ENCODE assay signal across 8 cellular contexts in the genomic region with DNA sequence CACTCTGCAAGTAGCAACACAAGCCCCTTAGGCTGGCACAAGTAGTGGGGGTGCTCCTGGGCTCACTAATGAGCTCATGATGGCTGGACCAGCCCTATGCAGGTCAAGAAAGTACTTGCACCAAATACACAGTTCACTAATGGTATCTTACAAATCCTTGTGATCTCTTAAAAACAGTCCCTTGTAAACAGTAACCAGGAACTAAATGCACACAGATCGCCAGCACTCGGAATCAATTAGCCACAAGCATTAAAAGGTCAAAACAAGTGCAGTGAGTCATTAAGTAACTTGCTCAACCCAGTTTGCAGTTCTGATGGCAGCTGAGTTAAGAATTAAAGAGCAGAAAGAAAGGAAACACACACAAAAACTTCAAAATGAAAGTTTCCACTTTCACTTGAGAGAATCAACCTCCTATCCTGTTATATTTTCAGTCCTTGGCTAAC. TPM values are rescaled to one million over a fixed set of nuclear protein-coding genes. Genes with fewer than 3 reads are reported as not detected.
DNase-seq lines count a peak whose midpoint lies in the region; ATAC-seq and TF ChIP-seq lines count a peak whose summit lies in the region.

No MANE protein-coding gene starts in this region.

- DNase-seq in CD4-positive, CD25-positive, alpha-beta regulatory T cell: peak in 2 of 3 donors; percentile 19 to 83
- DNase-seq in epithelial cell of prostate (ENCODE audit: low read depth, low spot score) (peak; percentile 64), renal cortical epithelial cell (ENCODE audit: low read depth) (peak; percentile 99), NCI-H1436 treated with DMSO at 0.1 percent for 48 hours (lab: John Stamatoyannopoulos, UW) (no peak), HAP-1 (ENCODE audit: low spot score in 2 of 2) (no peak)

- no peaks in the 10 kb centered on the region for H3K9me3 ChIP-seq in CD4-positive, CD25-positive, alpha-beta regulatory T cell (ENCODE audit: control insufficient read depth in 2 of 2, low read length in 2 of 2)
- no peaks in the 10 kb centered on the region for H3K9me3 ChIP-seq in HAP-1

- peak overlapping the region; percentile 70 to 88 (median 88) for H3K27ac Mint-ChIP-seq in CD4-positive, CD25-positive, alpha-beta regulatory T cell

- H3K36me3 Mint-ChIP-seq in CD4-positive, CD25-positive, alpha-beta regulatory T cell: peaks cover 67% of the 10 kb centered on the region

- peak overlapping the region; percentile 60 for H3K27ac ChIP-seq in CD4-positive, CD25-positive, alpha-beta regulatory T cell (ENCODE audit: insufficient read depth, low read length, poor library complexity, severe bottlenecking)
- H3K27ac ChIP-seq in VCaP (peak overlapping the region; percentile 34; the same call in 1 of the 2 replicates), epithelial cell of prostate (peak overlapping the region; percentile 4)

- peak overlapping the region; percentile 18 to 83 (median 68) for H3K4me3 Mint-ChIP-seq in CD4-positive, CD25-positive, alpha-beta regulatory T cell

- peaks cover 20% of the 10 kb centered on the region for H3K36me3 ChIP-seq in CD4-positive, CD25-positive, alpha-beta regulatory T cell (ENCODE audit: control insufficient read depth, insufficient read depth, low read length)
- H3K36me3 ChIP-seq in HAP-1 (replicated peaks): no peaks in the 10 kb centered on the region

- H3K9me3 Mint-ChIP-seq in CD4-positive, CD25-positive, alpha-beta regulatory T cell: no peaks in the 10 kb centered on the region

- H3K4me3 ChIP-seq in CD4-positive, CD25-positive, alpha-beta regulatory T cell (ENCODE audit: low read depth, low read length): peak overlapping the region; percentile 35
- no peak overlapping the region for H3K4me3 ChIP-seq in HAP-1

- in situ Hi-C loops in HAP-1 (cut with MboI; ENCODE audit: low sequenced_read_pairs): no loop called here

- peaks cover 52% of the 10 kb centered on the region for H3K4me1 ChIP-seq in CD4-positive, CD25-positive, alpha-beta regulatory T cell (ENCODE audit: control insufficient read depth, insufficient read depth, low read length, poor library complexity, severe bottlenecking)
- peaks cover 7% of the 10 kb centered on the region; the same call in 1 of the 2 replicates for H3K4me1 ChIP-seq in HAP-1

- no peak for TF ChIP-seq CTCF in VCaP (conservative IDR thresholded peaks at IDR 0.05)

- H3K4me1 Mint-ChIP-seq in CD4-positive, CD25-positive, alpha-beta regulatory T cell: peaks cover 29 to 92% (median 70%) of the 10 kb centered on the region in 4 donors

- peak; percentile 62 to 74 for ATAC-seq in CD4-positive, CD25-positive, alpha-beta regulatory T cell (ENCODE audit: low read depth in 2 of 2)
- ATAC-seq in GM19395 (IDR thresholded peaks at IDR 0.05; ENCODE audit: unreplicated experiment) (peak; percentile 84), HG03457 (IDR thresholded peaks at IDR 0.05; ENCODE audit: unreplicated experiment) (peak; percentile 68)

- no peaks in the 10 kb centered on the region for H3K27me3 ChIP-seq in CD4-positive, CD25-positive, alpha-beta regulatory T cell (ENCODE audit: control insufficient read depth, insufficient read depth, low read length)
- H3K27me3 ChIP-seq in HAP-1 (ENCODE audit: low read depth): no peaks in the 10 kb centered on the region

- no peaks in the 10 kb centered on the region for H3K27me3 Mint-ChIP-seq in CD4-positive, CD25-positive, alpha-beta regulatory T cell

RNA-seq across cellular contexts. Expression of a gene that starts 43.2 kb away (rescaled TPM):
- 101 TPM for total RNA-seq in CD4-positive, CD25-positive, alpha-beta regulatory T cell
- polyA plus RNA-seq in CD4-positive, CD25-positive, alpha-beta regulatory T cell: 100 to 1,000 TPM in 3 of 4 donors, 10 to 100 TPM in 1; 87.8 to 137 (median 105) TPM
- 12.0 and 36.7 TPM in 2 replicates for total RNA-seq in renal cortical epithelial cell

Comparison
In these comparisons a context has a peak if more than half of its experiments do, and no peak if none do; other contexts are left out.
1. DNase-seq: peak in CD4-positive, CD25-positive, alpha-beta regulatory T cell (2 of 3), epithelial cell of prostate (single experiment) and renal cortical epithelial cell (single experiment); none in NCI-H1436 treated with DMSO at 0.1 percent for 48 hours (single experiment) and HAP-1 (0 of 2).
2. H3K27ac ChIP-seq: peak in every context shown above with its lines; median percentile 60 in CD4-positive, CD25-positive, alpha-beta regulatory T cell; 34 in VCaP; 4 in epithelial cell of prostate.
3. Peak in every context shown above with its lines, with median percentiles within 50 percentile points of each other: ATAC-seq.